26 cellular contexts compared by ENCODE assay signal in genomic region chr5:116423587-116424257, GRCh38.
"Had no signal": no experiment of that assay in that cellular context is flagged by ENCODE, and none has a peak within 500 bp of the region (broad histone marks: within the 10 kb centered on the region; RNA-seq: fewer than 3 reads in every experiment).

No MANE protein-coding gene starts in this region.

- H3K4me1 ChIP-seq: foreskin keratinocyte, lower lobe of right lung, neural progenitor cell, suprapubic skin, vagina had no signal

- ATAC-seq: gastroesophageal sphincter; heart left ventricle; left ventricle myocardium superior; lower lobe of right lung; natural killer cell; stimulated activated naive CD8-positive, alpha-beta T cell treated with anti-CD3 and anti-CD28 coated beads, Interleukin-15, amount 100 ng/mL, for 72 hours had no signal

- H3K4me1 Mint-ChIP-seq: stimulated activated naive CD8-positive, alpha-beta T cell treated with anti-CD3 and anti-CD28 coated beads, Interleukin-15, amount 100 ng/mL, for 72 hours had no signal

- H3K79me2 ChIP-seq: hepatocyte, parathyroid adenoma had no signal

- H2AFZ ChIP-seq: hepatocyte, neural progenitor cell, parathyroid adenoma had no signal

- H3K4me2 ChIP-seq: hepatocyte, neural progenitor cell, smooth muscle cell had no signal

- H3K36me3 Mint-ChIP-seq: natural killer cell, neural progenitor cell had no signal

- H3K27ac Mint-ChIP-seq: natural killer cell, neural progenitor cell, progenitor cell of endocrine pancreas had no signal

- H3K27ac ChIP-seq: coronary artery, esophagus muscularis mucosa, foreskin keratinocyte, gastroesophageal sphincter, heart left ventricle, hepatocyte, lower lobe of right lung, neural progenitor cell, parathyroid adenoma, right lobe of liver, suprapubic skin, thyroid gland, vagina had no signal

- H3K9me3 Mint-ChIP-seq: natural killer cell; neural progenitor cell; stimulated activated naive CD8-positive, alpha-beta T cell treated with anti-CD3 and anti-CD28 coated beads, Interleukin-15, amount 100 ng/mL, for 72 hours had no signal

- H3K9ac ChIP-seq: neural progenitor cell, parathyroid adenoma had no signal

- H3K9me3 ChIP-seq: esophagus muscularis mucosa, gastroesophageal sphincter, heart left ventricle, lower lobe of right lung, right lobe of liver, suprapubic skin, thyroid gland, vagina had no signal

- H3K27me3 Mint-ChIP-seq: progenitor cell of endocrine pancreas; stimulated activated naive CD8-positive, alpha-beta T cell treated with anti-CD3 and anti-CD28 coated beads, Interleukin-15, amount 100 ng/mL, for 72 hours had no signal

- DNase-seq: dermis blood vessel endothelial cell; effector memory CD4-positive, alpha-beta T cell; heart left ventricle; kidney glomerular epithelial cell; left ventricle myocardium superior; lower lobe of right lung; natural killer cell; right lobe of liver; stimulated activated CD4-positive, alpha-beta T cell treated with anti-CD3 and anti-CD28 coated beads, Interleukin-12 subunit alpha, Interleukin-12 subunit beta, amount 100 ng/mL, for 4 hours; stimulated activated CD4-positive, alpha-beta T cell treated with anti-CD3 and anti-CD28 coated beads, Interleukin-1b, Interleukin-23, amount 100 ng/mL, for 48 hours; stimulated activated CD4-positive, alpha-beta T cell treated with anti-CD3 and anti-CD28 coated beads, Interleukin-4, amount 100 ng/mL, for 1 hour; stimulated activated CD8-positive, alpha-beta memory T cell treated with anti-CD3 and anti-CD28 coated beads, Interleukin-4, amount 100 ng/mL, for 48 hours; stimulated activated naive CD4-positive, alpha-beta T cell; stimulated activated naive CD8-positive, alpha-beta T cell treated with anti-CD3 and anti-CD28 coated beads, Interleukin-15, amount 100 ng/mL, for 72 hours; thyroid gland had no signal

- H3K4me3 ChIP-seq: coronary artery, esophagus muscularis mucosa, gastroesophageal sphincter, heart left ventricle, hepatocyte, lower lobe of right lung, neural progenitor cell, right lobe of liver, smooth muscle cell, suprapubic skin, thyroid gland, vagina had no signal

- H3K36me3 ChIP-seq: esophagus muscularis mucosa, gastroesophageal sphincter, lower lobe of right lung, neural progenitor cell, right lobe of liver, thyroid gland, vagina had no signal

- H3K27me3 ChIP-seq: esophagus muscularis mucosa, foreskin keratinocyte, gastroesophageal sphincter, heart left ventricle, hepatocyte, neural progenitor cell, right lobe of liver, suprapubic skin, thyroid gland, vagina had no signal

- H3K4me3 Mint-ChIP-seq: natural killer cell; neural progenitor cell; stimulated activated naive CD8-positive, alpha-beta T cell treated with anti-CD3 and anti-CD28 coated beads, Interleukin-15, amount 100 ng/mL, for 72 hours had no signal
